In genomic region chr6:20334334-20334733, GRCh38 we compare ENCODE assay signal across 22 cellular contexts.
A peak's percentile ranks its signal among the peaks of the same experiment; 100 is the strongest.
DNase-seq lines count a peak whose midpoint lies in the region; ATAC-seq and TF ChIP-seq lines count a peak whose summit lies in the region.
"Had no signal": no experiment of that assay in that cellular context is flagged by ENCODE, and none has a peak within 500 bp of the region (broad histone marks: within the 10 kb centered on the region; RNA-seq: fewer than 3 reads in every experiment).

No MANE protein-coding gene starts in this region.

- no peaks in the 10 kb centered on the region for H3K36me3 ChIP-seq in heart left ventricle
- H3K36me3 ChIP-seq in skeletal muscle tissue (ENCODE audit: control insufficient read depth in 3 of 3, insufficient read depth in 3 of 3, low read length in 3 of 3) = no peaks in the 10 kb centered on the region
- no peaks in the 10 kb centered on the region for H3K36me3 ChIP-seq in brain microvascular endothelial cell (replicated peaks)
- H3K36me3 ChIP-seq: SJCRH30 had no signal

- peaks cover 0 to 15% (median 0%) of the 10 kb centered on the region in 12 donors for H3K4me1 ChIP-seq in heart left ventricle
- H3K4me1 ChIP-seq in skeletal muscle tissue (ENCODE audit: control insufficient read depth in 3 of 3, insufficient read depth in 3 of 3, low read length in 3 of 3) = peaks cover 3 to 7% (median 5%) of the 10 kb centered on the region in 3 donors
- H3K4me1 ChIP-seq: SJCRH30 had no signal

- no peaks in the 10 kb centered on the region for H3K9me3 Mint-ChIP-seq in activated CD4-positive, alpha-beta memory T cell treated with anti-CD3 and anti-CD28 coated beads for 36 hours
- peaks cover 3% of the 10 kb centered on the region for H3K9me3 Mint-ChIP-seq in activated CD4-positive, alpha-beta memory T cell treated with anti-CD3 and anti-CD28 coated beads, Interleukin-2, amount 10 ng/mL, durations not matched to agents 7 days and 5 days
- H3K9me3 Mint-ChIP-seq in natural killer cell treated with Interleukin-12 subunit alpha and Interleukin-12 subunit beta and Interleukin-15 and Interleukin-18, amount 100 ng/mL, for 72 hours = no peaks in the 10 kb centered on the region
- H3K9me3 Mint-ChIP-seq: CD8-positive, alpha-beta memory T cell; memory B cell; natural killer cell; type B pancreatic cell had no signal

- no peak overlapping the region for H3K27ac Mint-ChIP-seq in activated CD4-positive, alpha-beta memory T cell treated with anti-CD3 and anti-CD28 coated beads for 36 hours
- no peak overlapping the region for H3K27ac Mint-ChIP-seq in activated CD4-positive, alpha-beta memory T cell treated with anti-CD3 and anti-CD28 coated beads, Interleukin-2, amount 10 ng/mL, durations not matched to agents 7 days and 5 days
- no peak overlapping the region for H3K27ac Mint-ChIP-seq in natural killer cell treated with Interleukin-12 subunit alpha and Interleukin-12 subunit beta and Interleukin-15 and Interleukin-18, amount 100 ng/mL, for 72 hours
- H3K27ac Mint-ChIP-seq: activated naive CD4-positive, alpha-beta T cell treated with anti-CD3 and anti-CD28 coated beads, Interleukin-2, amount 10 ng/mL, durations not matched to agents 7 days and 5 days; CD8-positive, alpha-beta memory T cell; memory B cell; natural killer cell; type B pancreatic cell had no signal

- no peak overlapping the region for H3K9ac ChIP-seq in skeletal muscle tissue (ENCODE audit: low read depth in 1 of 3, low read length in 3 of 3)

- intact Hi-C loops in activated CD4-positive, alpha-beta memory T cell treated with anti-CD3 and anti-CD28 coated beads for 36 hours (cut with micrococcal nuclease) = loop anchor here (2.0 kb wide), 1 partner anchor 30 kb away; no protein-coding TSS in a partner anchor
- intact Hi-C loops in heart left ventricle (cut with DNase I) = no loop called here

- peaks cover 18% of the 10 kb centered on the region for H3K4me1 Mint-ChIP-seq in activated CD4-positive, alpha-beta memory T cell treated with anti-CD3 and anti-CD28 coated beads for 36 hours (ENCODE audit: low read depth)
- peaks cover 24% of the 10 kb centered on the region for H3K4me1 Mint-ChIP-seq in activated CD4-positive, alpha-beta memory T cell treated with anti-CD3 and anti-CD28 coated beads, Interleukin-2, amount 10 ng/mL, durations not matched to agents 7 days and 5 days
- H3K4me1 Mint-ChIP-seq in natural killer cell treated with Interleukin-12 subunit alpha and Interleukin-12 subunit beta and Interleukin-15 and Interleukin-18, amount 100 ng/mL, for 72 hours (ENCODE audit: low read depth in 2 of 2) = peaks cover 12 to 20% of the 10 kb centered on the region in 2 donors

- no peaks in the 10 kb centered on the region for H3K27me3 Mint-ChIP-seq in activated CD4-positive, alpha-beta memory T cell treated with anti-CD3 and anti-CD28 coated beads for 36 hours
- H3K27me3 Mint-ChIP-seq in activated CD4-positive, alpha-beta memory T cell treated with anti-CD3 and anti-CD28 coated beads, Interleukin-2, amount 10 ng/mL, durations not matched to agents 7 days and 5 days = peaks cover 4% of the 10 kb centered on the region
- no peaks in the 10 kb centered on the region for H3K27me3 Mint-ChIP-seq in natural killer cell treated with Interleukin-12 subunit alpha and Interleukin-12 subunit beta and Interleukin-15 and Interleukin-18, amount 100 ng/mL, for 72 hours

- POLR2A ChIA-PET in activated CD4-positive, alpha-beta memory T cell treated with anti-CD3 and anti-CD28 coated beads for 36 hours (lab: Charles Lee) = no interaction called here
- POLR2A ChIA-PET in activated CD4-positive, alpha-beta memory T cell treated with anti-CD3 and anti-CD28 coated beads, Interleukin-2, amount 10 ng/mL, durations not matched to agents 7 days and 5 days (lab: Charles Lee) = interaction anchor here (2.2 to 4.9 kb wide), 3 partner anchors 14 to 70 kb away, joined by 9 to 64 read pairs (median 11); no protein-coding TSS in a partner anchor

- CTCF ChIA-PET in activated CD4-positive, alpha-beta memory T cell treated with anti-CD3 and anti-CD28 coated beads for 36 hours (lab: Charles Lee) = no interaction called here
- CTCF ChIA-PET in activated CD4-positive, alpha-beta memory T cell treated with anti-CD3 and anti-CD28 coated beads, Interleukin-2, amount 10 ng/mL, durations not matched to agents 7 days and 5 days (lab: Charles Lee) = interaction anchor here (0.9 to 2.3 kb wide), 2 partner anchors 31 to 193 kb away, joined by 6 to 7 read pairs; no protein-coding TSS in a partner anchor

- no peak for TF ChIP-seq POLR2A in heart left ventricle (IDR thresholded peaks at IDR 0.05)

- peak; percentile 64 to 94 (median 90) for ATAC-seq in heart left ventricle
- no peak for ATAC-seq in natural killer cell treated with Interleukin-12 subunit alpha and Interleukin-12 subunit beta and Interleukin-15 and Interleukin-18, amount 100 ng/mL, for 72 hours
- ATAC-seq: HepG2, natural killer cell had no signal

- H3K27me3 ChIP-seq in heart left ventricle = peaks cover 0 to 4% (median 0%) of the 10 kb centered on the region in 9 donors
- H3K27me3 ChIP-seq in skeletal muscle tissue (ENCODE audit: control insufficient read depth in 3 of 3, insufficient read depth in 3 of 3, low read length in 3 of 3) = no peaks in the 10 kb centered on the region
- H3K27me3 ChIP-seq in brain microvascular endothelial cell (replicated peaks) = no peaks in the 10 kb centered on the region
- H3K27me3 ChIP-seq: SJCRH30 had no signal

- H3K36me3 Mint-ChIP-seq in activated CD4-positive, alpha-beta memory T cell treated with anti-CD3 and anti-CD28 coated beads for 36 hours = no peaks in the 10 kb centered on the region
- peaks cover 7% of the 10 kb centered on the region for H3K36me3 Mint-ChIP-seq in activated CD4-positive, alpha-beta memory T cell treated with anti-CD3 and anti-CD28 coated beads, Interleukin-2, amount 10 ng/mL, durations not matched to agents 7 days and 5 days (ENCODE audit: low read depth)
- no peaks in the 10 kb centered on the region for H3K36me3 Mint-ChIP-seq in natural killer cell treated with Interleukin-12 subunit alpha and Interleukin-12 subunit beta and Interleukin-15 and Interleukin-18, amount 100 ng/mL, for 72 hours
- H3K36me3 Mint-ChIP-seq: memory B cell, natural killer cell, type B pancreatic cell had no signal

- TF ChIP-seq CTCF in heart left ventricle (IDR thresholded peaks at IDR 0.05) (no peak), brain microvascular endothelial cell (IDR thresholded peaks at IDR 0.05; ENCODE audit: low read depth, low read length, missing control alignments) (no peak)

- no peak overlapping the region for H3K4me3 Mint-ChIP-seq in activated CD4-positive, alpha-beta memory T cell treated with anti-CD3 and anti-CD28 coated beads for 36 hours
- no peak overlapping the region for H3K4me3 Mint-ChIP-seq in activated CD4-positive, alpha-beta memory T cell treated with anti-CD3 and anti-CD28 coated beads, Interleukin-2, amount 10 ng/mL, durations not matched to agents 7 days and 5 days
- H3K4me3 Mint-ChIP-seq in natural killer cell treated with Interleukin-12 subunit alpha and Interleukin-12 subunit beta and Interleukin-15 and Interleukin-18, amount 100 ng/mL, for 72 hours = no peak overlapping the region
- H3K4me3 Mint-ChIP-seq: activated naive CD4-positive, alpha-beta T cell treated with anti-CD3 and anti-CD28 coated beads, Interleukin-2, amount 10 ng/mL, durations not matched to agents 7 days and 5 days; memory B cell; natural killer cell; type B pancreatic cell had no signal

- DNase-seq in activated CD4-positive, alpha-beta memory T cell treated with anti-CD3 and anti-CD28 coated beads for 36 hours = peak; percentile 14
- no peak for DNase-seq in activated CD4-positive, alpha-beta memory T cell treated with anti-CD3 and anti-CD28 coated beads, Interleukin-2, amount 10 ng/mL, durations not matched to agents 7 days and 5 days
- DNase-seq in M059J (ENCODE audit: low read depth) (peak; percentile 67), heart left ventricle (peak in 4 of 5 donors; percentile 20 to 79 (median 42)), brain microvascular endothelial cell (no peak), cerebellar nuclear complex (lab: John Stamatoyannopoulos, UW) (no peak)
- no peak for DNase-seq in natural killer cell treated with Interleukin-12 subunit alpha and Interleukin-12 subunit beta and Interleukin-15 and Interleukin-18, amount 100 ng/mL, for 72 hours (ENCODE audit: low spot score)
- DNase-seq: activated CD4-positive, alpha-beta T cell treated with anti-CD3 and anti-CD28 coated beads for 4 hours; activated naive CD4-positive, alpha-beta T cell treated with anti-CD3 and anti-CD28 coated beads, Interleukin-2, amount 10 ng/mL, durations not matched to agents 7 days and 5 days; CD8-positive, alpha-beta memory T cell; EL; MV-4-11; natural killer cell; NCI-H2029; NCI-H510A; SJCRH30; stimulated activated CD4-positive, alpha-beta T cell treated with anti-CD3 and anti-CD28 coated beads, Interleukin-12 subunit alpha, Interleukin-12 subunit beta, amount 100 ng/mL, for 4 hours; T-helper 9 cell had no signal

- H3K9me3 ChIP-seq in heart left ventricle (no peaks in the 10 kb centered on the region), skeletal muscle tissue (ENCODE audit: control insufficient read depth in 3 of 3, low read length in 3 of 3) (no peaks in the 10 kb centered on the region)
- H3K9me3 ChIP-seq: SJCRH30 had no signal

- peak overlapping the region in 9 of 12 donors; percentile 21 to 36 (median 33) for H3K4me3 ChIP-seq in heart left ventricle
- H3K4me3 ChIP-seq in skeletal muscle tissue (ENCODE audit: low read length in 3 of 3) = peak overlapping the region in 1 of 3 donors; percentile 32
- no peak overlapping the region for H3K4me3 ChIP-seq in brain microvascular endothelial cell (ENCODE audit: low read depth, low read length)
- H3K4me3 ChIP-seq: SJCRH30 had no signal

- peak overlapping the region in 4 of 12 donors; percentile 7 to 60 (median 32) for H3K27ac ChIP-seq in heart left ventricle
- peak overlapping the region; percentile 22 for H3K27ac ChIP-seq in skeletal muscle tissue (ENCODE audit: low read depth, low read length)
- no peak overlapping the region for H3K27ac ChIP-seq in brain microvascular endothelial cell
- H3K27ac ChIP-seq: SJCRH30 had no signal

- in situ Hi-C loops in brain microvascular endothelial cell (cut with HindIII; ENCODE audit: low pct_ligation_motif_present, low sequenced_read_pairs) = no loop called here

- WGBS in heart left ventricle, 4 donors = 65 to 69% (median 67%) methylated on average over 8 of the region's 8 CpGs

Comparison
In these comparisons a context has a peak if more than half of its experiments do, and no peak if none do; other contexts are left out.
1. DNase-seq: peak in activated CD4-positive, alpha-beta memory T cell treated with anti-CD3 and anti-CD28 coated beads for 36 hours (single experiment), M059J (single experiment) and heart left ventricle (4 of 5); none in activated CD4-positive, alpha-beta memory T cell treated with anti-CD3 and anti-CD28 coated beads, Interleukin-2, amount 10 ng/mL, durations not matched to agents 7 days and 5 days (single experiment), brain microvascular endothelial cell (single experiment), natural killer cell treated with Interleukin-12 subunit alpha and Interleukin-12 subunit beta and Interleukin-15 and Interleukin-18, amount 100 ng/mL, for 72 hours (single experiment) and cerebellar nuclear complex (0 of 2).
2. ATAC-seq: peak in heart left ventricle (4 of 4); none in natural killer cell treated with Interleukin-12 subunit alpha and Interleukin-12 subunit beta and Interleukin-15 and Interleukin-18, amount 100 ng/mL, for 72 hours (0 of 2).